ENCODE assay signal across 19 cellular contexts in genomic region chr1:8989821-8990220, GRCh38. TPM values are rescaled to one million over a fixed set of nuclear protein-coding genes. Genes with fewer than 3 reads are reported as not detected.
A peak's percentile ranks its signal among the peaks of the same experiment; 100 is the strongest.
DNase-seq lines count a peak whose midpoint lies in the region; ATAC-seq and TF ChIP-seq lines count a peak whose summit lies in the region.
"Had no signal": no experiment of that assay in that cellular context is flagged by ENCODE, and none has a peak within 500 bp of the region (broad histone marks: within the 10 kb centered on the region; RNA-seq: fewer than 3 reads in every experiment).

No MANE protein-coding gene starts in this region.

- H3K36me3 Mint-ChIP-seq in MCF 10A (ENCODE audit: insufficient read depth, unreplicated experiment): peaks cover 6% of the 10 kb centered on the region
- peaks cover 5% of the 10 kb centered on the region for H3K36me3 Mint-ChIP-seq in T-helper 1 cell treated with Interleukin-12 subunit alpha and Interleukin-12 subunit beta and Interleukin-4 antibody, amounts not matched to agents 30 μg/mL and 1 μg/mL, for 36 hours (ENCODE audit: low read depth)
- H3K36me3 Mint-ChIP-seq: activated naive CD4-positive, alpha-beta T cell treated with anti-CD3 and anti-CD28 coated beads, Interleukin-2, amount 50 U/mL, for 24 hours had no signal

- no peak overlapping the region for H2AFZ ChIP-seq in mammary epithelial cell (ENCODE audit: low read depth, low read length)

- 43% methylated on average over 2 of the region's 4 CpGs for WGBS in mammary epithelial cell (ENCODE audit: low coverage, missing lambda C conversion rate)

- intact Hi-C loops in mammary epithelial cell (cut with micrococcal nuclease) (no loop called here), MCF 10A (cut with micrococcal nuclease) (loop anchor here (5.0 kb wide), 2 partner anchors 118 to 133 kb away; no protein-coding TSS in a partner anchor)

- H3K36me3 ChIP-seq in mammary epithelial cell (ENCODE audit: insufficient read depth, low read length): no peaks in the 10 kb centered on the region
- H3K36me3 ChIP-seq: SJSA1, stomach, uterus had no signal

- in situ Hi-C loops in mammary epithelial cell (cut with MboI; ENCODE audit: low sequenced_read_pairs in 2 of 2): loop anchor here in 1 of 2 donors (5.0 to 25.0 kb wide), 2 partner anchors 73 to 128 kb away; no protein-coding TSS in a partner anchor

- no peaks in the 10 kb centered on the region for H3K27me3 ChIP-seq in mammary epithelial cell (ENCODE audit: insufficient read depth, low read length)
- H3K27me3 ChIP-seq: SJSA1, stomach, uterus had no signal

- H4K20me1 ChIP-seq in mammary epithelial cell (ENCODE audit: insufficient read depth, low read length): no peaks in the 10 kb centered on the region

- BruUV-seq in mammary epithelial cell (replicated peaks; lab: Mats Ljungman, UMichigan) (no TSS peak), MCF 10A (replicated peaks; lab: Mats Ljungman, UMichigan) (no TSS peak)

- H3K4me3 Mint-ChIP-seq in MCF 10A (ENCODE audit: unreplicated experiment): no peak overlapping the region
- peak overlapping the region; percentile 7 for H3K4me3 Mint-ChIP-seq in T-helper 1 cell treated with Interleukin-12 subunit alpha and Interleukin-12 subunit beta and Interleukin-4 antibody, amounts not matched to agents 30 μg/mL and 1 μg/mL, for 36 hours
- H3K4me3 Mint-ChIP-seq: activated naive CD4-positive, alpha-beta T cell treated with anti-CD3 and anti-CD28 coated beads, Interleukin-2, amount 50 U/mL, for 24 hours had no signal

- no peak overlapping the region for H3K4me3 ChIP-seq in mammary epithelial cell (replicated peaks in 1 of 3; ENCODE audit: insufficient read depth in 1 of 3, low read depth in 2 of 3, low read length in 3 of 3)
- H3K4me3 ChIP-seq in coronary artery: no peak overlapping the region
- H3K4me3 ChIP-seq: SJSA1, smooth muscle cell, stomach, uterus had no signal

- H3K4me1 Mint-ChIP-seq in MCF 10A (ENCODE audit: insufficient read depth, unreplicated experiment): peaks cover 4% of the 10 kb centered on the region
- peaks cover 38% of the 10 kb centered on the region for H3K4me1 Mint-ChIP-seq in T-helper 1 cell treated with Interleukin-12 subunit alpha and Interleukin-12 subunit beta and Interleukin-4 antibody, amounts not matched to agents 30 μg/mL and 1 μg/mL, for 36 hours (ENCODE audit: low read depth)

- H3K9me3 Mint-ChIP-seq in MCF 10A (ENCODE audit: unreplicated experiment): no peaks in the 10 kb centered on the region
- peaks cover 9% of the 10 kb centered on the region for H3K9me3 Mint-ChIP-seq in T-helper 1 cell treated with Interleukin-12 subunit alpha and Interleukin-12 subunit beta and Interleukin-4 antibody, amounts not matched to agents 30 μg/mL and 1 μg/mL, for 36 hours
- H3K9me3 Mint-ChIP-seq: activated naive CD4-positive, alpha-beta T cell treated with anti-CD3 and anti-CD28 coated beads, Interleukin-2, amount 50 U/mL, for 24 hours had no signal

- POLR2A ChIA-PET in MCF 10A (lab: Yijun Ruan, JAX): interaction anchor here (1.0 kb wide), 1 partner anchor 15 kb away, joined by 3 read pairs; no protein-coding TSS in a partner anchor

- no peaks in the 10 kb centered on the region for H3K79me2 ChIP-seq in mammary epithelial cell (ENCODE audit: insufficient read depth, low read length)

- H3K27me3 Mint-ChIP-seq in MCF 10A (ENCODE audit: insufficient read depth, unreplicated experiment): no peaks in the 10 kb centered on the region
- no peaks in the 10 kb centered on the region for H3K27me3 Mint-ChIP-seq in T-helper 1 cell treated with Interleukin-12 subunit alpha and Interleukin-12 subunit beta and Interleukin-4 antibody, amounts not matched to agents 30 μg/mL and 1 μg/mL, for 36 hours (ENCODE audit: low read depth)
- H3K27me3 Mint-ChIP-seq: activated naive CD4-positive, alpha-beta T cell treated with anti-CD3 and anti-CD28 coated beads, Interleukin-2, amount 50 U/mL, for 24 hours had no signal

- no peaks in the 10 kb centered on the region for H3K9me3 ChIP-seq in mammary epithelial cell (replicated peaks; ENCODE audit: insufficient read depth, low read length)
- H3K9me3 ChIP-seq: SJSA1, stomach, uterus had no signal

- H3K4me2 ChIP-seq in mammary epithelial cell (ENCODE audit: insufficient read depth, low read depth, low read length): no peak overlapping the region
- H3K4me2 ChIP-seq: smooth muscle cell had no signal

- CTCF ChIA-PET in mammary epithelial cell (lab: Charles Lee; ENCODE audit: low non-redundant PET) (interaction anchor here (0.7 kb wide), 2 partner anchors 74 to 108 kb away, joined by 3 read pairs; no protein-coding TSS in a partner anchor), MCF 10A (lab: Yijun Ruan, JAX) (interaction anchor here (0.6 to 7.0 kb wide), 7 partner anchors 15 to 113 kb away, joined by 3 to 112 read pairs (median 5); no protein-coding TSS in a partner anchor)

- dilution Hi-C loops in mammary epithelial cell (cut with HindIII; ENCODE audit: low sequenced_read_pairs): loop anchor here (5.0 kb wide), 3 partner anchors 42 to 97 kb away; no protein-coding TSS in a partner anchor

- ATAC-seq in HG02938 (IDR thresholded peaks at IDR 0.05; ENCODE audit: unreplicated experiment): no peak
- no peak for ATAC-seq in GM21723 (IDR thresholded peaks at IDR 0.05; ENCODE audit: unreplicated experiment)
- ATAC-seq in GM21529 (IDR thresholded peaks at IDR 0.05; ENCODE audit: unreplicated experiment): no peak

- H3K9ac ChIP-seq in mammary epithelial cell (ENCODE audit: insufficient read depth, low read length): no peak overlapping the region

- H3K27ac ChIP-seq in mammary epithelial cell (ENCODE audit: insufficient read depth, low read depth, low read length) (no peak overlapping the region), coronary artery (no peak overlapping the region)
- H3K27ac ChIP-seq: SJSA1, stomach, uterus had no signal

- TF ChIP-seq CTCF in mammary epithelial cell (conservative IDR thresholded peaks at IDR 0.05 in 1 of 2, IDR thresholded peaks at IDR 0.05 in 1 of 2; ENCODE audit: extremely low read depth in 1 of 2, insufficient read depth in 1 of 2, low read depth in 1 of 2, low read length in 2 of 2) (no peak), MCF 10A (IDR thresholded peaks at IDR 0.05; ENCODE audit: unreplicated experiment) (no peak), coronary artery (IDR thresholded peaks at IDR 0.05) (no peak)

- DNase-seq in mammary epithelial cell (peak; percentile 51), MCF 10A (ENCODE audit: unreplicated experiment) (no peak), foreskin melanocyte (peak; percentile 57), coronary artery (ENCODE audit: low spot score) (no peak)
- DNase-seq: COR-L47; effector memory CD4-positive, alpha-beta T cell; Kasumi-1; NCI-H1694; NCI-H446 treated with DMSO at 0.1 percent for 48 hours; stomach; uterus had no signal

- H3K4me1 ChIP-seq in mammary epithelial cell (ENCODE audit: insufficient read depth, low read length): peaks cover 9% of the 10 kb centered on the region
- H3K4me1 ChIP-seq: uterus had no signal

- no peak overlapping the region for H3K27ac Mint-ChIP-seq in MCF 10A (ENCODE audit: low read depth, unreplicated experiment)
- H3K27ac Mint-ChIP-seq in T-helper 1 cell treated with Interleukin-12 subunit alpha and Interleukin-12 subunit beta and Interleukin-4 antibody, amounts not matched to agents 30 μg/mL and 1 μg/mL, for 36 hours: peak overlapping the region; percentile 57
- H3K27ac Mint-ChIP-seq: activated naive CD4-positive, alpha-beta T cell treated with anti-CD3 and anti-CD28 coated beads, Interleukin-2, amount 50 U/mL, for 24 hours had no signal

RNA-seq across cellular contexts. Expression of gene SLC2A7, which starts 36.4 kb away (rescaled TPM):
- total RNA-seq in mammary epithelial cell: not detected
- not detected for polyA plus RNA-seq in mammary epithelial cell
- polyA minus RNA-seq in mammary epithelial cell: not detected
- total RNA-seq in MCF 10A (2022): not detected in 2 replicates
- total RNA-seq: cardiac septum, SJSA1, smooth muscle cell, stomach, uterus had no signal
- polyA plus RNA-seq: smooth muscle cell, stomach had no signal

RNA-seq across cellular contexts. Expression of gene CA6, which starts 44.2 kb away (rescaled TPM):
- under 1 TPM in 1 of 2 donors, not detected in 1; 0.67 TPM for total RNA-seq in mammary epithelial cell
- polyA plus RNA-seq in mammary epithelial cell: 0.08 TPM
- not detected for polyA minus RNA-seq in mammary epithelial cell
- not detected in 2 replicates for total RNA-seq in MCF 10A (2022)
- total RNA-seq: cardiac septum, SJSA1, smooth muscle cell, stomach, uterus had no signal
- polyA plus RNA-seq: smooth muscle cell, stomach had no signal

Comparison
In these comparisons a context has a peak if more than half of its experiments do, and no peak if none do; other contexts are left out.
1. DNase-seq: peak in mammary epithelial cell (single experiment) and foreskin melanocyte (single experiment); none in MCF 10A (single experiment) and coronary artery (single experiment).